In the genomic region with DNA sequence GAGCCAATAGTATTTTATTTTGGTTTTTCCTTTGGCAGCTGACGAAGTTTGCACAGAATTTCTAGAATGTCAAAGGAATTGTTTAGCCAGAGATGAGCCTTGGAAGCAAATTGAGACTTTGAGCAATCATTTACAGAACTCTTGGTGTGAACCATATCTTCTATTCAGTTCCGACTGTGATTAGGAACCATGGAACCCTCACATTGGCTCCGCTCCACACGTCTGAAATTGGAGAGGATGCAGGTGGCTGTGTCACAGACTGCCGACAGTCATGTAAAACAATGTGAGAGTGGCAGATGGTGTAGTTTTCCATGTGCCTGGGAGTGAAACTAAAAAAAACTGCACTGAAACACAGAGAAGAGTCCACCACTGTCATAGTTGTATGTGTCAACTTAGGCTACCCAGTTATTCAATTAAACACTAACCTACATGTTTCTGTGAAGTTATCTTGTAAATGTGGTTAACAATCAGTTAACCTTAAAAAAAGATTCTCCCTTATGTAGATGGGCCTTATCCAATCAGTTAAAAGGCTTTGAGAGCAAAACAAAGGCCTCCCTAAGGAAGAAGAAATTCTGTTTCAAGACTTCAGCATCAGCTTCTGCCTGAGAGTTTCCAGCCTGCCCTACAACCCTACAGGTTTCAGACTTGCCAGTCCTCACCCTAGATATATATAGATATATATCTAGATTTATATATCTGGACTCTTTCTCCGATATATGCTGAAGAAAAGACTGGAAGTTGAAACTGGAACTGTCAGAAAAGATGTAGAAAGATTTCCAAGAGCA, we compare ENCODE assay signal across 12 cellular contexts. TPM values are rescaled to one million over a fixed set of nuclear protein-coding genes. Genes with fewer than 3 reads are reported as not detected.
DNase-seq lines count a peak whose midpoint lies in the region; ATAC-seq and TF ChIP-seq lines count a peak whose summit lies in the region.
"Had no signal": no experiment of that assay in that cellular context is flagged by ENCODE, and none has a peak within 500 bp of the region (broad histone marks: within the 10 kb centered on the region; RNA-seq: fewer than 3 reads in every experiment).

No MANE protein-coding gene starts in this region.

- H3K9ac ChIP-seq in mesenchymal stem cell (ENCODE audit: low read length), result no peak overlapping the region

- no peak for ATAC-seq in Panc1
- ATAC-seq in GM21515 (IDR thresholded peaks at IDR 0.05; ENCODE audit: unreplicated experiment), result no peak

- H3K4me1 ChIP-seq in Panc1 (ENCODE audit: control insufficient read depth, insufficient read depth, low read length) (peaks cover 31% of the 10 kb centered on the region), mesenchymal stem cell (ENCODE audit: control insufficient read depth, insufficient read depth, low read depth, low read length) (peaks cover 10% of the 10 kb centered on the region), HAP-1 (peaks cover 13% of the 10 kb centered on the region)

- H2BK15ac ChIP-seq in mesenchymal stem cell (ENCODE audit: low read depth, poor library complexity, severe bottlenecking), result no peak overlapping the region

- H3K14ac ChIP-seq in mesenchymal stem cell (ENCODE audit: low read length in 2 of 2), result no peak overlapping the region

- CTCF ChIA-PET in Panc1 (lab: Charles Lee), result no interaction called here

- in situ Hi-C loops in Caki2 (cut with HindIII; ENCODE audit: low pct_unique_long_range_greater_than_20kb, low sequenced_read_pairs), result loop anchor here (25.0 kb wide), 1 partner anchor 198 kb away; no protein-coding TSS in a partner anchor
- in situ Hi-C loops in Panc1 (cut with HindIII; ENCODE audit: low pct_unique_long_range_greater_than_20kb, low sequenced_read_pairs), result no loop called here
- in situ Hi-C loops in HAP-1 (cut with MboI; ENCODE audit: low sequenced_read_pairs), result loop anchor here (5.0 kb wide), 1 partner anchor 208 kb away; no protein-coding TSS in a partner anchor

- H4K8ac ChIP-seq in mesenchymal stem cell (ENCODE audit: low read length), result no peak overlapping the region

- POLR2A ChIA-PET in Panc1 (lab: Charles Lee), result no interaction called here

- H2BK120ac ChIP-seq in mesenchymal stem cell (ENCODE audit: low read depth, low read length), result no peak overlapping the region

- H3K4ac ChIP-seq in mesenchymal stem cell (ENCODE audit: low read depth in 1 of 2, low read length in 2 of 2), result no peak overlapping the region

- H3K36me3 ChIP-seq in Panc1 (ENCODE audit: control insufficient read depth, insufficient read depth, low read length), result no peaks in the 10 kb centered on the region; the same call in 1 of the 2 replicates
- H3K36me3 ChIP-seq in mesenchymal stem cell (ENCODE audit: control insufficient read depth in 1 of 2, insufficient read depth in 2 of 2, low read depth in 1 of 2, low read length in 2 of 2), result peaks cover 1 to 4% of the 10 kb centered on the region in 2 experiments
- H3K36me3 ChIP-seq in HAP-1 (replicated peaks), result no peaks in the 10 kb centered on the region
- H3K36me3 ChIP-seq: left ventricle myocardium inferior, tibial nerve had no signal

- no TSS peak for BruUV-seq in Panc1 (replicated peaks; lab: Mats Ljungman, UMichigan)

- intact Hi-C loops in Panc1 (cut with micrococcal nuclease; ENCODE audit: unreplicated experiment), result loop anchor here (5.0 kb wide), 1 partner anchor 193 kb away; no protein-coding TSS in a partner anchor

- no peak overlapping the region for H3K23ac ChIP-seq in mesenchymal stem cell (ENCODE audit: low read length in 2 of 2)

- peak overlapping the region; percentile 5; the same call in 1 of the 2 replicates for H3K27ac ChIP-seq in Panc1 (ENCODE audit: low read length)
- peak overlapping the region; percentile 98 for H3K27ac ChIP-seq in mesenchymal stem cell (ENCODE audit: low read length, poor library complexity, severe bottlenecking)

- TF ChIP-seq CTCF in Panc1 (IDR thresholded peaks at IDR 0.05), result no peak

- peak; percentile 98 for DNase-seq in Caki2 (ENCODE audit: low read depth)
- DNase-seq in Jurkat, Clone E6-1 (ENCODE audit: low read depth, low spot score), result peak; percentile 58
- no peak for DNase-seq in Panc1 (ENCODE audit: low read depth, low spot score)
- DNase-seq in mesenchymal stem cell, result no peak
- no peak for DNase-seq in H4 (ENCODE audit: low spot score)
- no peak for DNase-seq in GM03348 (ENCODE audit: low spot score)
- no peak for DNase-seq in HAP-1 (ENCODE audit: low spot score in 2 of 2)
- DNase-seq: left ventricle myocardium inferior, OCI-M1 had no signal

- H2AFZ ChIP-seq in mesenchymal stem cell (ENCODE audit: low read depth, low read length), result no peak overlapping the region

- H2BK12ac ChIP-seq in mesenchymal stem cell (ENCODE audit: low read length in 2 of 2), result no peak overlapping the region

- no peaks in the 10 kb centered on the region for H3K79me1 ChIP-seq in mesenchymal stem cell (replicated peaks; ENCODE audit: low read length, poor library complexity, severe bottlenecking)

- H3K4me3 ChIP-seq in Jurkat, Clone E6-1 (ENCODE audit: low read length), result no peak overlapping the region
- H3K4me3 ChIP-seq in Panc1 (ENCODE audit: low read depth in 2 of 2, low read length in 2 of 2) (no peak overlapping the region), mesenchymal stem cell (ENCODE audit: insufficient read depth in 1 of 2, low read depth in 1 of 2, low read length in 2 of 2) (no peak overlapping the region), HAP-1 (no peak overlapping the region)
- H3K4me3 ChIP-seq: left ventricle myocardium inferior, tibial nerve had no signal

- peak overlapping the region in 1 of 2 experiments; percentile 21 for H3K18ac ChIP-seq in mesenchymal stem cell (ENCODE audit: low read depth in 1 of 2, low read length in 2 of 2)

- H3K4me2 ChIP-seq in mesenchymal stem cell (ENCODE audit: low read length, poor library complexity, severe bottlenecking), result no peak overlapping the region

- H3K9me3 ChIP-seq in Panc1 (ENCODE audit: control insufficient read depth, insufficient read depth, low read depth, low read length) (no peaks in the 10 kb centered on the region), mesenchymal stem cell (ENCODE audit: control insufficient read depth, low read length) (no peaks in the 10 kb centered on the region), HAP-1 (no peaks in the 10 kb centered on the region)
- H3K9me3 ChIP-seq: left ventricle myocardium inferior, tibial nerve had no signal

- H2AK5ac ChIP-seq in mesenchymal stem cell (ENCODE audit: low read length, severe bottlenecking), result no peak overlapping the region

- WGBS in mesenchymal stem cell, result 91% methylated on average over 6 of the region's 6 CpGs

- H2BK5ac ChIP-seq in mesenchymal stem cell (ENCODE audit: low read depth, low read length, poor library complexity, severe bottlenecking), result peak overlapping the region; percentile 89

- no peak overlapping the region for H4K91ac ChIP-seq in mesenchymal stem cell (ENCODE audit: low read length)

- no peaks in the 10 kb centered on the region for H3K27me3 ChIP-seq in Panc1 (ENCODE audit: control insufficient read depth, insufficient read depth, low read length)
- no peaks in the 10 kb centered on the region for H3K27me3 ChIP-seq in mesenchymal stem cell (ENCODE audit: control insufficient read depth in 1 of 2, insufficient read depth in 1 of 2, low read length in 2 of 2)
- no peaks in the 10 kb centered on the region for H3K27me3 ChIP-seq in HAP-1 (ENCODE audit: low read depth)
- H3K27me3 ChIP-seq: tibial nerve had no signal

RNA-seq across cellular contexts. Expression of a gene that starts 3.3 kb away (rescaled TPM):
- total RNA-seq in Caki2 (2014; rRNA removed; shearing (Covaris generic); ENCODE audit: low replicate concordance), result 136 and 165 TPM in 2 replicates
- 84.0 TPM for polyA plus RNA-seq in Jurkat, Clone E6-1 (2012; ENCODE audit: insufficient read depth, insufficient read length)
- total RNA-seq in Panc1 (2021; ENCODE audit: unreplicated experiment), result 60.5 TPM
- polyA plus RNA-seq in Panc1 (2012; ENCODE audit: insufficient read length), result 67.7 TPM
- polyA plus RNA-seq in mesenchymal stem cell (2013, experiment 1 of 2), result 34.2 TPM
- polyA plus RNA-seq in mesenchymal stem cell (2013, experiment 2 of 2), result 32.7 TPM
- total RNA-seq in H4 (2014; rRNA removed; shearing (Covaris generic)), result 88.8 and 104 TPM in 2 replicates

RNA-seq across cellular contexts. Expression of a gene that starts 34.8 kb away (rescaled TPM):
- 0.47 TPM in 1 of 2 replicates, not detected in the other for total RNA-seq in Caki2 (2014; rRNA removed; shearing (Covaris generic); ENCODE audit: low replicate concordance)
- polyA plus RNA-seq in Jurkat, Clone E6-1 (2012; ENCODE audit: insufficient read depth, insufficient read length), result not detected
- 0.10 TPM for total RNA-seq in Panc1 (2021; ENCODE audit: unreplicated experiment)
- polyA plus RNA-seq in Panc1 (2012; ENCODE audit: insufficient read length), result not detected
- polyA plus RNA-seq in mesenchymal stem cell (2013, experiment 1 of 2), result not detected
- polyA plus RNA-seq in mesenchymal stem cell (2013, experiment 2 of 2), result not detected
- not detected in 2 replicates for total RNA-seq in H4 (2014; rRNA removed; shearing (Covaris generic))
- total RNA-seq: frontal cortex, left ventricle myocardium inferior, tibial nerve had no signal

Comparison
In these comparisons a context has a peak if more than half of its experiments do, and no peak if none do; other contexts are left out.
1. DNase-seq: peak in Caki2 (single experiment) and Jurkat, Clone E6-1 (single experiment); none in Panc1 (single experiment), mesenchymal stem cell (single experiment), H4 (single experiment), GM03348 (single experiment) and HAP-1 (0 of 2).